10 cellular contexts compared by ENCODE assay signal in the genomic region with DNA sequence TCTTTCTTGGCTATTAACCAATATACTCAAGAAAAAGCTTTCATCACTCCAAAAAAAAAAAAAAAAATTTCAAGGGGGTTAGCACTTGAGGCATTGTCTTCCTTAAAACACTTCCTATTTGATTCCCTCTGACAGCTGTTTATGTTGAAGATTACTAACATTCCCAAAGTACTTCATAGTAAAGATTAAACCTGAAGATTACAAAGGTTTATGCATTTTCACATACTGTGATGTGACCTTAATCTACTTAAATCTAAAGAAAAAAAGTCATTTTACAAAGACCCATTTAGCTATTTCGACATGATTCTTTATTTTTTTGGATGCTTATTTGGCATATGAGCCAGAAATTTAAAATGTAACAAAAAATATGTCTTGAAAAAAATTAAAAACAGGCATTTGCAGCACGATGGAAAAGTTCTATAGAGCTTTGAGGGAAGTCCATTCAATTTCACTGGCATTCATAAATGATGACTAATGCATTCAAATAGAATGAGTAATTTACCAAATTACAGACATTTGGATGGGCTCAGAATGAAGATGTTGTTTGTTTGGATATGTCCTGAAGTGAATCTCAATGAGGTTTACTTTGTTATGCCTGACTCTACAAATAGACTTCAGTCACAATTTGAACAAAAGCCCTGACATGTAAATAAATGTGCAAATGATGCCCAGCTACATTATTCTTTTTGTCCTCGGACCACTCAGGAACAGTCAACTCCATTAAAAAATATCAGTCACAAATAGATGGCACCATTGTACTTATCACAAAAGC.
DNase-seq lines count a peak whose midpoint lies in the region; ATAC-seq and TF ChIP-seq lines count a peak whose summit lies in the region.
"Had no signal": no experiment of that assay in that cellular context is flagged by ENCODE, and none has a peak within 500 bp of the region (broad histone marks: within the 10 kb centered on the region; RNA-seq: fewer than 3 reads in every experiment).

No MANE protein-coding gene starts in this region.

- DNase-seq in AG09319 (ENCODE audit: extremely low read depth, low read depth): peak; percentile 59
- DNase-seq in M059J (ENCODE audit: low read depth): peak; percentile 92
- DNase-seq in SK-MEL-5 (ENCODE audit: low read depth, low spot score): peak; percentile 24
- DNase-seq in hepatic stellate cell (ENCODE audit: low spot score): peak; percentile 17
- DNase-seq in T-helper 17 cell: no peak
- no peak for DNase-seq in effector CD8-positive, alpha-beta T cell (lab: John Stamatoyannopoulos, UW)
- no peak for DNase-seq in activated CD8-positive, alpha-beta memory T cell treated with anti-CD3 and anti-CD28 coated beads, Interleukin-2, amount 50 U/mL, for 48 hours
- DNase-seq: activated T-cell treated with anti-CD3 and anti-CD28 coated beads, Interleukin-2, amount 50 U/mL, for 48 hours; testis had no signal

- in situ Hi-C loops in SK-MEL-5 (cut with HindIII; ENCODE audit: low pct_unique_long_range_greater_than_20kb, low sequenced_read_pairs): no loop called here

- H3K4me3 Mint-ChIP-seq in T-helper 17 cell: no peak overlapping the region

- TF ChIP-seq CTCF in AG09319 (IDR thresholded peaks at IDR 0.05; ENCODE audit: low read depth, low read length): peak; percentile 5

- no peaks in the 10 kb centered on the region for H3K36me3 Mint-ChIP-seq in T-helper 17 cell (ENCODE audit: low read depth)

- ATAC-seq in T-helper 17 cell: no peak
- no peak for ATAC-seq in HG03025 (IDR thresholded peaks at IDR 0.05; ENCODE audit: low FRiP score, unreplicated experiment)

- no peak overlapping the region for H3K27ac Mint-ChIP-seq in T-helper 17 cell

- no peaks in the 10 kb centered on the region for H3K9me3 ChIP-seq in T-helper 17 cell (ENCODE audit: control insufficient read depth, low read length, poor library complexity, severe bottlenecking)
- H3K9me3 ChIP-seq: testis had no signal

- H3K4me1 Mint-ChIP-seq in T-helper 17 cell: no peaks in the 10 kb centered on the region

- H3K27me3 Mint-ChIP-seq in T-helper 17 cell: no peaks in the 10 kb centered on the region

Comparison
In these comparisons a context has a peak if more than half of its experiments do, and no peak if none do; other contexts are left out.
1. DNase-seq: peak in AG09319 (single experiment), M059J (single experiment), SK-MEL-5 (single experiment) and hepatic stellate cell (single experiment); none in T-helper 17 cell (0 of 3), effector CD8-positive, alpha-beta T cell (single experiment) and activated CD8-positive, alpha-beta memory T cell treated with anti-CD3 and anti-CD28 coated beads, Interleukin-2, amount 50 U/mL, for 48 hours (single experiment).